Comparison of ENCODE assay signal across 2 cellular contexts in genomic region chr5:7983433-7983832, GRCh38.
TF ChIP-seq lines count a peak whose summit lies in the region.

No MANE protein-coding gene starts in this region.

TF ChIP-seq in SK-N-SH, 30 proteins besides CTCF, POLR2A, EP300 and RAD21 (continued from another document):
- TF ChIP-seq, protein P1, sequence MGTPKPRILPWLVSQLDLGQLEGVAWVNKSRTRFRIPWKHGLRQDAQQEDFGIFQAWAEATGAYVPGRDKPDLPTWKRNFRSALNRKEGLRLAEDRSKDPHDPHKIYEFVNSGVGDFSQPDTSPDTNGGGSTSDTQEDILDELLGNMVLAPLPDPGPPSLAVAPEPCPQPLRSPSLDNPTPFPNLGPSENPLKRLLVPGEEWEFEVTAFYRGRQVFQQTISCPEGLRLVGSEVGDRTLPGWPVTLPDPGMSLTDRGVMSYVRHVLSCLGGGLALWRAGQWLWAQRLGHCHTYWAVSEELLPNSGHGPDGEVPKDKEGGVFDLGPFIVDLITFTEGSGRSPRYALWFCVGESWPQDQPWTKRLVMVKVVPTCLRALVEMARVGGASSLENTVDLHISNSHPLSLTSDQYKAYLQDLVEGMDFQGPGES (IDR thresholded peaks at IDR 0.05; ENCODE audit: low read depth, low read length): no peak
- TF ChIP-seq EZH2phosphoT487 (IDR thresholded peaks at IDR 0.05; ENCODE audit: borderline replicate concordance, low read depth) (no peak), ELF1 (IDR thresholded peaks at IDR 0.05) (no peak), GATA2 (CRISPR knock-in tag; IDR thresholded peaks at IDR 0.05) (no peak), USF2 (IDR thresholded peaks at IDR 0.05; ENCODE audit: borderline replicate concordance, low read depth, low read length) (no peak), CHD2 (IDR thresholded peaks at IDR 0.05; ENCODE audit: low read length, partially characterized antibody) (no peak), RXRA (IDR thresholded peaks at IDR 0.05; ENCODE audit: borderline replicate concordance, low read depth) (no peak), FOSL2 (IDR thresholded peaks at IDR 0.05; ENCODE audit: borderline replicate concordance, low read depth) (no peak), RFX5 (IDR thresholded peaks at IDR 0.05; ENCODE audit: low read length) (no peak), RCOR1 (IDR thresholded peaks at IDR 0.05; ENCODE audit: low read length) (no peak)

TF ChIP-seq in SK-N-SH treated with all-trans-retinoic acid at 6 μM for 48 hours, 23 proteins besides CTCF, POLR2A, EP300 and RAD21 (continued from another document):
- TF ChIP-seq TSHZ2 (CRISPR knock-in tag; IDR thresholded peaks at IDR 0.05) (no peak), OSR1 (CRISPR knock-in tag; IDR thresholded peaks at IDR 0.05) (no peak), CREB5 (CRISPR knock-in tag; IDR thresholded peaks at IDR 0.05; ENCODE audit: low read depth) (no peak), ZNF8 (CRISPR knock-in tag; IDR thresholded peaks at IDR 0.05) (no peak)
